In the genomic region with DNA sequence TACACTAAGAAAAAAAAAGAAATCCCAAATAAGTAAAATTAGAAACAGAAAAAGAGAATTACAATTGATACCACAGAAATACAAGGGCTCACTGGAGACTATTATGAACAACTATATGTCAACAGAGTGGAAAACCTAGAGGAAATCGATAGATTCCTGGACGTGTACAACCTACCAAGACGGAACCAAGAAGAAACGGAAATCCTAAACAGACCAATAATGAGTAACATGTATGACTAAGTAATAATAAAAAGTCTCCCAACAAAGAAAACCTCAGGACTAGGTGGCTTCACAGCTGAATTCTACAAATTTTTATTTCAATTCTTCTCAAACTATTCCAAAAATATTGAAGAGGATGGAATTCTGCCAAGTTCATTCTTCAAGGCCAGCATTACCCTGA, we compare ENCODE assay signal across 23 cellular contexts.
"Had no signal": no experiment of that assay in that cellular context is flagged by ENCODE, and none has a peak within 500 bp of the region (broad histone marks: within the 10 kb centered on the region; RNA-seq: fewer than 3 reads in every experiment).

No MANE protein-coding gene starts in this region.

- H3K9me3 ChIP-seq: left ventricle myocardium inferior, ovary, right atrium auricular region, right lobe of liver, suprapubic skin, thoracic aorta, tibial artery, upper lobe of right lung had no signal

- H3K4me1 Mint-ChIP-seq: mesothelial cell of epicardium, natural killer cell, nephron progenitor cell had no signal

- ATAC-seq: natural killer cell, right lobe of liver, upper lobe of right lung had no signal

- H3K9me3 Mint-ChIP-seq: immature natural killer cell; natural killer cell; stimulated activated effector memory CD8-positive, alpha-beta T cell treated with anti-CD3 and anti-CD28 coated beads, Interleukin-12 subunit alpha, Interleukin-12 subunit beta, amount 100 ng/mL, for 72 hours; stimulated activated naive CD8-positive, alpha-beta T cell treated with anti-CD3 and anti-CD28 coated beads, Interleukin-15, Interleukin-2, amounts not matched to agents 100 ng/mL and 50 ng/mL, for 24 hours had no signal

- H3K36me3 Mint-ChIP-seq: immature natural killer cell; naive B cell; natural killer cell; stimulated activated effector memory CD8-positive, alpha-beta T cell treated with anti-CD3 and anti-CD28 coated beads, Interleukin-12 subunit alpha, Interleukin-12 subunit beta, amount 100 ng/mL, for 72 hours had no signal

- H3K4me3 Mint-ChIP-seq: immature natural killer cell; mesothelial cell of epicardium; naive B cell; natural killer cell; nephron progenitor cell; neural progenitor cell; stimulated activated effector memory CD8-positive, alpha-beta T cell treated with anti-CD3 and anti-CD28 coated beads, Interleukin-12 subunit alpha, Interleukin-12 subunit beta, amount 100 ng/mL, for 72 hours; stimulated activated naive CD8-positive, alpha-beta T cell treated with anti-CD3 and anti-CD28 coated beads, Interleukin-15, Interleukin-2, amounts not matched to agents 100 ng/mL and 50 ng/mL, for 24 hours had no signal

- DNase-seq: hypothalamus; immature natural killer cell; left ventricle myocardium inferior; mesendoderm; naive B cell; natural killer cell; nephron progenitor cell; ovary; right lobe of liver; stimulated activated CD4-positive, alpha-beta T cell treated with anti-CD3 and anti-CD28 coated beads, Interleukin-1b, Interleukin-23, amount 100 ng/mL, for 48 hours; stimulated activated CD4-positive, alpha-beta T cell treated with anti-CD3 and anti-CD28 coated beads, Interleukin-4, amount 100 ng/mL, for 1 hour; stimulated activated naive CD4-positive, alpha-beta T cell; tibial artery; trophoblast cell; upper lobe of right lung had no signal

- H3K27ac Mint-ChIP-seq: immature natural killer cell; mesothelial cell of epicardium; naive B cell; natural killer cell; nephron progenitor cell; neural progenitor cell; progenitor cell of endocrine pancreas; stimulated activated effector memory CD8-positive, alpha-beta T cell treated with anti-CD3 and anti-CD28 coated beads, Interleukin-12 subunit alpha, Interleukin-12 subunit beta, amount 100 ng/mL, for 72 hours; stimulated activated naive CD8-positive, alpha-beta T cell treated with anti-CD3 and anti-CD28 coated beads, Interleukin-15, Interleukin-2, amounts not matched to agents 100 ng/mL and 50 ng/mL, for 24 hours had no signal

- H3K27me3 Mint-ChIP-seq: progenitor cell of endocrine pancreas had no signal
